9 cellular contexts compared by ENCODE assay signal in genomic region chr12:108823804-108824203, GRCh38. TPM values are rescaled to one million over a fixed set of nuclear protein-coding genes. Genes with fewer than 3 reads are reported as not detected.
A peak's percentile ranks its signal among the peaks of the same experiment; 100 is the strongest.
DNase-seq lines count a peak whose midpoint lies in the region; ATAC-seq and TF ChIP-seq lines count a peak whose summit lies in the region.
"Had no signal": no experiment of that assay in that cellular context is flagged by ENCODE, and none has a peak within 500 bp of the region (broad histone marks: within the 10 kb centered on the region; RNA-seq: fewer than 3 reads in every experiment).

No MANE protein-coding gene starts in this region.

- DNase-seq in heart right ventricle = no peak
- no peak for DNase-seq in cardiac septum (ENCODE audit: low spot score)
- DNase-seq in choroid plexus epithelial cell (ENCODE audit: low read depth) = peak; percentile 55
- no peak for DNase-seq in natural killer cell treated with Interleukin-12 subunit alpha and Interleukin-12 subunit beta and Interleukin-15 and Interleukin-18, amount 100 ng/mL, for 72 hours (ENCODE audit: low spot score)
- no peak for DNase-seq in vagina (ENCODE audit: extremely low spot score in 2 of 2)
- DNase-seq in GDM1 (lab: John Stamatoyannopoulos, UW) = no peak
- no peak for DNase-seq in DMS153 (lab: John Stamatoyannopoulos, UW)

- peaks cover 73 to 80% of the 10 kb centered on the region in 2 donors for H3K4me1 Mint-ChIP-seq in natural killer cell treated with Interleukin-12 subunit alpha and Interleukin-12 subunit beta and Interleukin-15 and Interleukin-18, amount 100 ng/mL, for 72 hours (ENCODE audit: low read depth in 2 of 2)

- H3K4me3 ChIP-seq in heart right ventricle = no peak overlapping the region
- H3K4me3 ChIP-seq in choroid plexus epithelial cell (ENCODE audit: low read depth, low read length) = no peak overlapping the region
- no peak overlapping the region for H3K4me3 ChIP-seq in vagina
- H3K4me3 ChIP-seq: pancreas had no signal

- TF ChIP-seq CTCF in heart right ventricle (IDR thresholded peaks at IDR 0.05) (no peak), choroid plexus epithelial cell (conservative IDR thresholded peaks at IDR 0.05; ENCODE audit: low read depth, low read length) (no peak), vagina (IDR thresholded peaks at IDR 0.05) (no peak)

- H3K9me3 Mint-ChIP-seq in natural killer cell treated with Interleukin-12 subunit alpha and Interleukin-12 subunit beta and Interleukin-15 and Interleukin-18, amount 100 ng/mL, for 72 hours = no peaks in the 10 kb centered on the region

- no peaks in the 10 kb centered on the region for H3K27me3 Mint-ChIP-seq in natural killer cell treated with Interleukin-12 subunit alpha and Interleukin-12 subunit beta and Interleukin-15 and Interleukin-18, amount 100 ng/mL, for 72 hours

- peaks cover 40 to 100% (median 93%) of the 10 kb centered on the region in 9 donors for H3K4me1 ChIP-seq in heart right ventricle
- peaks cover 73% of the 10 kb centered on the region for H3K4me1 ChIP-seq in vagina

- H3K9me3 ChIP-seq in heart right ventricle (no peaks in the 10 kb centered on the region), vagina (no peaks in the 10 kb centered on the region)
- H3K9me3 ChIP-seq: pancreas had no signal

- peak overlapping the region; percentile 39 for H3K4me3 Mint-ChIP-seq in natural killer cell treated with Interleukin-12 subunit alpha and Interleukin-12 subunit beta and Interleukin-15 and Interleukin-18, amount 100 ng/mL, for 72 hours

- WGBS in heart right ventricle, 2 donors = 66 to 71% methylated on average over 3 of the region's 3 CpGs

- ATAC-seq in heart right ventricle (no peak), HG03457 (IDR thresholded peaks at IDR 0.05; ENCODE audit: unreplicated experiment) (no peak)
- ATAC-seq in natural killer cell treated with Interleukin-12 subunit alpha and Interleukin-12 subunit beta and Interleukin-15 and Interleukin-18, amount 100 ng/mL, for 72 hours = no peak
- ATAC-seq: pancreas had no signal

- H3K27me3 ChIP-seq in heart right ventricle (no peaks in the 10 kb centered on the region), vagina (no peaks in the 10 kb centered on the region)
- H3K27me3 ChIP-seq: pancreas had no signal

- H3K36me3 ChIP-seq in heart right ventricle (peaks cover 0 to 60% (median 5%) of the 10 kb centered on the region in 9 donors), vagina (peaks cover 0 to 5% of the 10 kb centered on the region in 2 donors)
- H3K36me3 ChIP-seq: pancreas had no signal

- intact Hi-C loops in heart right ventricle (cut with DNase I) = no loop called here
- intact Hi-C loops in cardiac septum (cut with DNase I) = loop anchor here (5.0 kb wide), 1 partner anchor 33 kb away; the partner anchor contains the start of gene SSH1
- intact Hi-C loops in vagina (cut with DNase I) = no loop called here

- H3K27ac ChIP-seq in heart right ventricle = peak overlapping the region; percentile 69 to 96 (median 90)
- H3K27ac ChIP-seq in vagina = peak overlapping the region; percentile 72

- no peak for TF ChIP-seq POLR2A in vagina (IDR thresholded peaks at IDR 0.05)

- H3K27ac Mint-ChIP-seq in natural killer cell treated with Interleukin-12 subunit alpha and Interleukin-12 subunit beta and Interleukin-15 and Interleukin-18, amount 100 ng/mL, for 72 hours = peak overlapping the region; percentile 95 to 98

- no peaks in the 10 kb centered on the region for H3K36me3 Mint-ChIP-seq in natural killer cell treated with Interleukin-12 subunit alpha and Interleukin-12 subunit beta and Interleukin-15 and Interleukin-18, amount 100 ng/mL, for 72 hours

RNA-seq across cellular contexts. Expression of gene SSH1, which starts 33.6 kb away (rescaled TPM):
- total RNA-seq in heart right ventricle (10 to 100 TPM; 28.4 to 48.7 (median 35.1) TPM), cardiac septum (50.6 TPM), vagina (38.1 TPM)
- polyA plus RNA-seq in heart right ventricle = 1 to 10 TPM; 4.2 to 7.5 TPM
- 10 to 100 TPM; 40.5 to 73.9 TPM for total RNA-seq in natural killer cell treated with Interleukin-12 subunit alpha and Interleukin-12 subunit beta and Interleukin-15 and Interleukin-18, amount 100 ng/mL, for 72 hours

RNA-seq across cellular contexts. Expression of gene DAO, which starts 56.1 kb away (rescaled TPM):
- total RNA-seq in heart right ventricle = not detected
- not detected for polyA plus RNA-seq in heart right ventricle
- not detected for total RNA-seq in cardiac septum
- not detected for total RNA-seq in natural killer cell treated with Interleukin-12 subunit alpha and Interleukin-12 subunit beta and Interleukin-15 and Interleukin-18, amount 100 ng/mL, for 72 hours
- total RNA-seq in vagina = not detected
- total RNA-seq: pancreas had no signal
- polyA plus RNA-seq: pancreas had no signal
